ENCODE assay signal across 9 cellular contexts in the genomic region with DNA sequence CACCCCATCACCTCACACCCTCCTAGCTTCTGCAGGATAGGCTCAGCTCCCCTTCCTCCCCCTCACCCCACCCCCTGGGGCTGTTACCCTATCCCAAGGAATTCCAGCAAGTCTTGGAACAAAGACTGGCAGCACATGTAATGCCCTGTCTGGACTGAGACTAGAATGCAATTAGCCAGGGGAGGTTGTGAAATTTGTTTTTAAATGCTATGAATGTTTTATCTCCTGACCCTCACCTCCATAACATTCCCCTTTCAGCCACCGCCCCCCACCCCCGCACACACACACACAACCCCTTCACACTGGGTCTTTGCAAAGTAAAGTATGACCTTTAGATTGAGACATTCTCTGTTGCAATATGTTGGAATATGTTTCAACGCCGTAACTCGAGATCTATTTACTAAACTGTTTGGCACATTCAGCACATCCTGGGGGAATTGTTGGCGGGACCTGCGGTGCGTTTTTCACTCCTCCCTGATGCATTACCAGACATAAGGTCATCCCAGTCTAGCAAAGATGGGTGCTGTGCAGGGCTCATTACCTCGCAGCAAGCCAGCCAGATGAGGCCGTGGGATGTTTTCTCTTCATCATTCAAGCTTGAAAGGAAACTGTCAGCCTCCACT.
DNase-seq lines count a peak whose midpoint lies in the region; ATAC-seq and TF ChIP-seq lines count a peak whose summit lies in the region.
"Had no signal": no experiment of that assay in that cellular context is flagged by ENCODE, and none has a peak within 500 bp of the region (broad histone marks: within the 10 kb centered on the region; RNA-seq: fewer than 3 reads in every experiment).

No MANE protein-coding gene starts in this region.

- no peaks in the 10 kb centered on the region for H3K36me3 Mint-ChIP-seq in activated CD4-positive, alpha-beta T cell treated with anti-CD3 and anti-CD28 coated beads, Interleukin-2, amount 10 ng/mL, durations not matched to agents 7 days and 5 days (ENCODE audit: low read depth)

- WGBS in right cardiac atrium: 50% methylated on average over 10 of the region's 10 CpGs

- CTCF ChIA-PET in activated CD4-positive, alpha-beta T cell treated with anti-CD3 and anti-CD28 coated beads, Interleukin-2, amount 10 ng/mL, durations not matched to agents 7 days and 5 days (lab: Charles Lee): no interaction called here

- H3K27ac ChIP-seq in RWPE2 (ENCODE audit: poor library complexity, severe bottlenecking): peak overlapping the region; percentile 52
- peak overlapping the region; percentile 39 for H3K27ac ChIP-seq in right cardiac atrium (ENCODE audit: low read length)
- H3K27ac ChIP-seq: KMS-11 had no signal

- H3K27me3 ChIP-seq in RWPE2 (ENCODE audit: insufficient read depth, poor library complexity, severe bottlenecking) (no peaks in the 10 kb centered on the region), right cardiac atrium (ENCODE audit: control insufficient read depth, insufficient read depth) (no peaks in the 10 kb centered on the region)

- TF ChIP-seq CTCF in RWPE2 (IDR thresholded peaks at IDR 0.05; ENCODE audit: poor library complexity, severe bottlenecking): no peak
- TF ChIP-seq CTCF in retinal pigment epithelial cell (conservative IDR thresholded peaks at IDR 0.05; ENCODE audit: low read depth, low read length): no peak

- H3K9me3 Mint-ChIP-seq in activated CD4-positive, alpha-beta T cell treated with anti-CD3 and anti-CD28 coated beads, Interleukin-2, amount 10 ng/mL, durations not matched to agents 7 days and 5 days: no peaks in the 10 kb centered on the region

- DNase-seq in GOT3 (lab: John Stamatoyannopoulos, UW): peak; percentile 9
- no peak for DNase-seq in RWPE2 (ENCODE audit: low spot score)
- DNase-seq in right cardiac atrium: peak; percentile 83 to 89 (median 83)
- DNase-seq in retinal pigment epithelial cell (ENCODE audit: low read depth): peak; percentile 8
- DNase-seq in activated CD4-positive, alpha-beta T cell treated with anti-CD3 and anti-CD28 coated beads, Interleukin-2, amount 10 ng/mL, durations not matched to agents 7 days and 5 days: no peak
- no peak for DNase-seq in ecto neural progenitor cell (ENCODE audit: low spot score)
- no peak for DNase-seq in amniotic stem cell (lab: John Stamatoyannopoulos, UW)

- H3K9me3 ChIP-seq in RWPE2 (ENCODE audit: severe bottlenecking) (no peaks in the 10 kb centered on the region), right cardiac atrium (ENCODE audit: control insufficient read depth, low read length) (no peaks in the 10 kb centered on the region)

- intact Hi-C loops in right cardiac atrium (cut with DNase I): loop anchor here in 1 of 4 donors (10.0 kb wide), 1 partner anchor 80 kb away; no protein-coding TSS in a partner anchor

- H3K36me3 ChIP-seq in RWPE2 (ENCODE audit: low read depth): no peaks in the 10 kb centered on the region

- POLR2A ChIA-PET in activated CD4-positive, alpha-beta T cell treated with anti-CD3 and anti-CD28 coated beads, Interleukin-2, amount 10 ng/mL, durations not matched to agents 7 days and 5 days (lab: Charles Lee): no interaction called here

- no peaks in the 10 kb centered on the region for H3K4me1 Mint-ChIP-seq in activated CD4-positive, alpha-beta T cell treated with anti-CD3 and anti-CD28 coated beads, Interleukin-2, amount 10 ng/mL, durations not matched to agents 7 days and 5 days

- H3K4me3 ChIP-seq in RWPE2 (ENCODE audit: severe bottlenecking) (no peak overlapping the region), right cardiac atrium (ENCODE audit: low read length) (no peak overlapping the region), retinal pigment epithelial cell (ENCODE audit: low read length) (no peak overlapping the region)

- no peak overlapping the region for H3K27ac Mint-ChIP-seq in activated CD4-positive, alpha-beta T cell treated with anti-CD3 and anti-CD28 coated beads, Interleukin-2, amount 10 ng/mL, durations not matched to agents 7 days and 5 days

- no peaks in the 10 kb centered on the region for H3K27me3 Mint-ChIP-seq in activated CD4-positive, alpha-beta T cell treated with anti-CD3 and anti-CD28 coated beads, Interleukin-2, amount 10 ng/mL, durations not matched to agents 7 days and 5 days

- no peak overlapping the region for H3K4me3 Mint-ChIP-seq in activated CD4-positive, alpha-beta T cell treated with anti-CD3 and anti-CD28 coated beads, Interleukin-2, amount 10 ng/mL, durations not matched to agents 7 days and 5 days

- H3K4me1 ChIP-seq in RWPE2 (ENCODE audit: insufficient read depth, poor library complexity, severe bottlenecking): peaks cover 22% of the 10 kb centered on the region
- peaks cover 6% of the 10 kb centered on the region for H3K4me1 ChIP-seq in right cardiac atrium (ENCODE audit: control insufficient read depth, insufficient read depth, low read length)

- ATAC-seq in RWPE2 (ENCODE audit: low read depth): peak; percentile 91
- peak; percentile 85 to 88 for ATAC-seq in right cardiac atrium
- ATAC-seq in GM18519 (IDR thresholded peaks at IDR 0.05; ENCODE audit: low FRiP score, unreplicated experiment): no peak

Comparison
In these comparisons a context has a peak if more than half of its experiments do, and no peak if none do; other contexts are left out.
1. DNase-seq: peak in GOT3 (single experiment), right cardiac atrium (3 of 3) and retinal pigment epithelial cell (single experiment); none in RWPE2 (single experiment), activated CD4-positive, alpha-beta T cell treated with anti-CD3 and anti-CD28 coated beads, Interleukin-2, amount 10 ng/mL, durations not matched to agents 7 days and 5 days (single experiment), ecto neural progenitor cell (single experiment) and amniotic stem cell (single experiment).